In genomic region chr14:96191355-96191754, GRCh38 we compare ENCODE assay signal across 2 cellular contexts.
TF ChIP-seq lines count a peak whose summit lies in the region.

No MANE protein-coding gene starts in this region.

TF ChIP-seq in GM23338, 12 proteins besides CTCF, POLR2A, EP300 and RAD21 (continued from another document):
- TF ChIP-seq, protein P1, sequence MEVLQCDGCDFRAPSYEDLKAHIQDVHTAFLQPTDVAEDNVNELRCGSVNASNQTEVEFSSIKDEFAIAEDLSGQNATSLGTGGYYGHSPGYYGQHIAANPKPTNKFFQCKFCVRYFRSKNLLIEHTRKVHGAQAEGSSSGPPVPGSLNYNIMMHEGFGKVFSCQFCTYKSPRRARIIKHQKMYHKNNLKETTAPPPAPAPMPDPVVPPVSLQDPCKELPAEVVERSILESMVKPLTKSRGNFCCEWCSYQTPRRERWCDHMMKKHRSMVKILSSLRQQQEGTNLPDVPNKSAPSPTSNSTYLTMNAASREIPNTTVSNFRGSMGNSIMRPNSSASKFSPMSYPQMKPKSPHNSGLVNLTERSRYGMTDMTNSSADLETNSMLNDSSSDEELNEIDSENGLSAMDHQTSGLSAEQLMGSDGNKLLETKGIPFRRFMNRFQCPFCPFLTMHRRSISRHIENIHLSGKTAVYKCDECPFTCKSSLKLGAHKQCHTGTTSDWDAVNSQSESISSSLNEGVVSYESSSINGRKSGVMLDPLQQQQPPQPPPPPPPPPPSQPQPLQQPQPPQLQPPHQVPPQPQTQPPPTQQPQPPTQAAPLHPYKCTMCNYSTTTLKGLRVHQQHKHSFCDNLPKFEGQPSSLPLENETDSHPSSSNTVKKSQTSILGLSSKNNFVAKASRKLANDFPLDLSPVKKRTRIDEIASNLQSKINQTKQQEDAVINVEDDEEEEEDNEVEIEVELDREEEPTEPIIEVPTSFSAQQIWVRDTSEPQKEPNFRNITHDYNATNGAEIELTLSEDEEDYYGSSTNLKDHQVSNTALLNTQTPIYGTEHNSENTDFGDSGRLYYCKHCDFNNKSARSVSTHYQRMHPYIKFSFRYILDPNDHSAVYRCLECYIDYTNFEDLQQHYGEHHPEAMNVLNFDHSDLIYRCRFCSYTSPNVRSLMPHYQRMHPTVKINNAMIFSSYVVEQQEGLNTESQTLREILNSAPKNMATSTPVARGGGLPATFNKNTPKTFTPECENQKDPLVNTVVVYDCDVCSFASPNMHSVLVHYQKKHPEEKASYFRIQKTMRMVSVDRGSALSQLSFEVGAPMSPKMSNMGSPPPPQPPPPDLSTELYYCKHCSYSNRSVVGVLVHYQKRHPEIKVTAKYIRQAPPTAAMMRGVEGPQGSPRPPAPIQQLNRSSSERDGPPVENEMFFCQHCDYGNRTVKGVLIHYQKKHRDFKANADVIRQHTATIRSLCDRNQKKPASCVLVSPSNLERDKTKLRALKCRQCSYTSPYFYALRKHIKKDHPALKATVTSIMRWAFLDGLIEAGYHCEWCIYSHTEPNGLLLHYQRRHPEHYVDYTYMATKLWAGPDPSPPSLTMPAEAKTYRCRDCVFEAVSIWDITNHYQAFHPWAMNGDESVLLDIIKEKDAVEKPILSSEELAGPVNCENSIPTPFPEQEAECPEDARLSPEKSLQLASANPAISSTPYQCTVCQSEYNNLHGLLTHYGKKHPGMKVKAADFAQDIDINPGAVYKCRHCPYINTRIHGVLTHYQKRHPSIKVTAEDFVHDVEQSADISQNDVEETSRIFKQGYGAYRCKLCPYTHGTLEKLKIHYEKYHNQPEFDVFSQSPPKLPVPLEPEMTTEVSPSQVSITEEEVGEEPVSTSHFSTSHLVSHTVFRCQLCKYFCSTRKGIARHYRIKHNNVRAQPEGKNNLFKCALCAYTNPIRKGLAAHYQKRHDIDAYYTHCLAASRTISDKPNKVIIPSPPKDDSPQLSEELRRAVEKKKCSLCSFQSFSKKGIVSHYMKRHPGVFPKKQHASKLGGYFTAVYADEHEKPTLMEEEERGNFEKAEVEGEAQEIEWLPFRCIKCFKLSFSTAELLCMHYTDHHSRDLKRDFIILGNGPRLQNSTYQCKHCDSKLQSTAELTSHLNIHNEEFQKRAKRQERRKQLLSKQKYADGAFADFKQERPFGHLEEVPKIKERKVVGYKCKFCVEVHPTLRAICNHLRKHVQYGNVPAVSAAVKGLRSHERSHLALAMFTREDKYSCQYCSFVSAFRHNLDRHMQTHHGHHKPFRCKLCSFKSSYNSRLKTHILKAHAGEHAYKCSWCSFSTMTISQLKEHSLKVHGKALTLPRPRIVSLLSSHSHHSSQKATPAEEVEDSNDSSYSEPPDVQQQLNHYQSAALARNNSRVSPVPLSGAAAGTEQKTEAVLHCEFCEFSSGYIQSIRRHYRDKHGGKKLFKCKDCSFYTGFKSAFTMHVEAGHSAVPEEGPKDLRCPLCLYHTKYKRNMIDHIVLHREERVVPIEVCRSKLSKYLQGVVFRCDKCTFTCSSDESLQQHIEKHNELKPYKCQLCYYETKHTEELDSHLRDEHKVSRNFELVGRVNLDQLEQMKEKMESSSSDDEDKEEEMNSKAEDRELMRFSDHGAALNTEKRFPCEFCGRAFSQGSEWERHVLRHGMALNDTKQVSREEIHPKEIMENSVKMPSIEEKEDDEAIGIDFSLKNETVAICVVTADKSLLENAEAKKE (CRISPR knock-in tag; IDR thresholded peaks at IDR 0.05), result no peak
- no peak for TF ChIP-seq EZH2 (IDR thresholded peaks at IDR 0.05; ENCODE audit: low read depth, unreplicated experiment)
- no peak for TF ChIP-seq POLR2AphosphoS5 (IDR thresholded peaks at IDR 0.05; ENCODE audit: low read depth)
- no peak for TF ChIP-seq NANOG (IDR thresholded peaks at IDR 0.05; ENCODE audit: borderline replicate concordance)
- TF ChIP-seq, protein P2, sequence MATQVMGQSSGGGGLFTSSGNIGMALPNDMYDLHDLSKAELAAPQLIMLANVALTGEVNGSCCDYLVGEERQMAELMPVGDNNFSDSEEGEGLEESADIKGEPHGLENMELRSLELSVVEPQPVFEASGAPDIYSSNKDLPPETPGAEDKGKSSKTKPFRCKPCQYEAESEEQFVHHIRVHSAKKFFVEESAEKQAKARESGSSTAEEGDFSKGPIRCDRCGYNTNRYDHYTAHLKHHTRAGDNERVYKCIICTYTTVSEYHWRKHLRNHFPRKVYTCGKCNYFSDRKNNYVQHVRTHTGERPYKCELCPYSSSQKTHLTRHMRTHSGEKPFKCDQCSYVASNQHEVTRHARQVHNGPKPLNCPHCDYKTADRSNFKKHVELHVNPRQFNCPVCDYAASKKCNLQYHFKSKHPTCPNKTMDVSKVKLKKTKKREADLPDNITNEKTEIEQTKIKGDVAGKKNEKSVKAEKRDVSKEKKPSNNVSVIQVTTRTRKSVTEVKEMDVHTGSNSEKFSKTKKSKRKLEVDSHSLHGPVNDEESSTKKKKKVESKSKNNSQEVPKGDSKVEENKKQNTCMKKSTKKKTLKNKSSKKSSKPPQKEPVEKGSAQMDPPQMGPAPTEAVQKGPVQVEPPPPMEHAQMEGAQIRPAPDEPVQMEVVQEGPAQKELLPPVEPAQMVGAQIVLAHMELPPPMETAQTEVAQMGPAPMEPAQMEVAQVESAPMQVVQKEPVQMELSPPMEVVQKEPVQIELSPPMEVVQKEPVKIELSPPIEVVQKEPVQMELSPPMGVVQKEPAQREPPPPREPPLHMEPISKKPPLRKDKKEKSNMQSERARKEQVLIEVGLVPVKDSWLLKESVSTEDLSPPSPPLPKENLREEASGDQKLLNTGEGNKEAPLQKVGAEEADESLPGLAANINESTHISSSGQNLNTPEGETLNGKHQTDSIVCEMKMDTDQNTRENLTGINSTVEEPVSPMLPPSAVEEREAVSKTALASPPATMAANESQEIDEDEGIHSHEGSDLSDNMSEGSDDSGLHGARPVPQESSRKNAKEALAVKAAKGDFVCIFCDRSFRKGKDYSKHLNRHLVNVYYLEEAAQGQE (IDR thresholded peaks at IDR 0.05; ENCODE audit: unreplicated experiment), result no peak
- TF ChIP-seq CREB1 (CRISPR knock-in tag; IDR thresholded peaks at IDR 0.05; ENCODE audit: low read depth), result no peak
- TF ChIP-seq STAT1 (IDR thresholded peaks at IDR 0.05; ENCODE audit: unreplicated experiment), result no peak
- TF ChIP-seq ETS1 (IDR thresholded peaks at IDR 0.05), result no peak
- no peak for TF ChIP-seq EZH2phosphoT487 (IDR thresholded peaks at IDR 0.05; ENCODE audit: unreplicated experiment)
- TF ChIP-seq ZNF114 (CRISPR knock-in tag; IDR thresholded peaks at IDR 0.05), result no peak
- no peak for TF ChIP-seq JUNB (IDR thresholded peaks at IDR 0.05; ENCODE audit: unreplicated experiment)

TF ChIP-seq in WTC11, 78 proteins besides CTCF, POLR2A, EP300 and RAD21 (continued from another document):
- TF ChIP-seq USF2 (CRISPR knock-in tag; IDR thresholded peaks at IDR 0.05) (no peak), RELA (CRISPR knock-in tag; IDR thresholded peaks at IDR 0.05; ENCODE audit: borderline replicate concordance) (no peak), TP53 (CRISPR knock-in tag; IDR thresholded peaks at IDR 0.05) (no peak), SMAD4 (CRISPR knock-in tag; IDR thresholded peaks at IDR 0.05) (no peak), ZNF138 (CRISPR knock-in tag; conservative IDR thresholded peaks at IDR 0.05) (no peak), CREM (CRISPR knock-in tag; IDR thresholded peaks at IDR 0.05) (no peak)
